Comparison of ENCODE assay signal across 17 cellular contexts in the genomic region with DNA sequence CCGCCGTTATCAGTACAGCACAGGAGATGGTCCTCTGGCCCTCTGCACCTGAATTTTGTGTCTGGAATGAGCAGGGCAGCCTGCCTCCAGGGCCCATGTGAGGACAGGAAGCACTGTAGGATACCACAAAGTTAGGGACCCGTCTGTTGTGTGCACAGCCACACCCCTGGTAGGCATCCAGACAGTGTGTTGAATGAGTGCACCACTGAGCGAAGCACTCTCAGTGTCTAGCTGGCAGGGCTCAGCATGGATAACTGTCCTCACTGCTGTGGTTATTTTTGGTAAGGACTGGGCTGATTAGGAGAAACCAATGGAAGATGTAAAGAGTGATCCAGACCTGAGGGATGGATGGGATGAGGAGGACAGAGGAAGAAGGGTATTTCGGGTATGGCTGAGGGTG.
"Had no signal": no experiment of that assay in that cellular context is flagged by ENCODE, and none has a peak within 500 bp of the region (broad histone marks: within the 10 kb centered on the region; RNA-seq: fewer than 3 reads in every experiment).

No MANE protein-coding gene starts in this region.

- FAIRE-seq: endometrium had no signal

- H3K4me1 Mint-ChIP-seq: immature natural killer cell had no signal

- H3K27ac Mint-ChIP-seq: activated naive CD8-positive, alpha-beta T cell treated with anti-CD3 and anti-CD28 coated beads, Interleukin-2, amount 10 ng/mL, durations not matched to agents 7 days and 5 days; immature natural killer cell; memory B cell; nephron progenitor cell had no signal

- H3K27ac ChIP-seq: breast epithelium, dorsolateral prefrontal cortex, psoas muscle, tibial artery had no signal

- H3K9me3 ChIP-seq: breast epithelium, psoas muscle, tibial artery had no signal

- H3K36me3 Mint-ChIP-seq: activated naive CD8-positive, alpha-beta T cell treated with anti-CD3 and anti-CD28 coated beads, Interleukin-2, amount 10 ng/mL, durations not matched to agents 7 days and 5 days; immature natural killer cell; memory B cell had no signal

- ATAC-seq: activated CD4-positive, CD25-positive, alpha-beta regulatory T cell treated with anti-CD3 and anti-CD28 coated beads, Interleukin-2, amount 50 U/mL, for 24 hours; esophagus mucosa; psoas muscle; SK-N-SH treated with all-trans-retinoic acid at 6 μM for 48 hours had no signal

- H3K4me3 ChIP-seq: breast epithelium, dorsolateral prefrontal cortex, psoas muscle, tibial artery had no signal

- H3K4me1 ChIP-seq: breast epithelium, psoas muscle, tibial artery had no signal

- H3K9me3 Mint-ChIP-seq: activated naive CD8-positive, alpha-beta T cell treated with anti-CD3 and anti-CD28 coated beads, Interleukin-2, amount 10 ng/mL, durations not matched to agents 7 days and 5 days; immature natural killer cell; memory B cell; nephron progenitor cell had no signal

- DNase-seq: activated CD8-positive, alpha-beta memory T cell treated with anti-CD3 and anti-CD28 coated beads for 24 hours; activated effector memory CD4-positive, alpha-beta T cell treated with Interleukin-2 at 50 U/mL for 16 hours; activated naive CD8-positive, alpha-beta T cell treated with anti-CD3 and anti-CD28 coated beads, Interleukin-2, amount 10 ng/mL, durations not matched to agents 7 days and 5 days; aorta; dorsolateral prefrontal cortex; immature natural killer cell; nephron progenitor cell; psoas muscle; stimulated activated CD4-positive, alpha-beta T cell treated with anti-CD3 and anti-CD28 coated beads, Interleukin-2, amount 100 ng/mL, for 48 hours; stimulated activated CD8-positive, alpha-beta memory T cell treated with anti-CD3 and anti-CD28 coated beads, Interleukin-4, amount 100 ng/mL, for 48 hours; tibial artery had no signal

- H3K36me3 ChIP-seq: breast epithelium, tibial artery had no signal

- H3K27me3 ChIP-seq: breast epithelium, tibial artery had no signal

- H3K4me3 Mint-ChIP-seq: activated naive CD8-positive, alpha-beta T cell treated with anti-CD3 and anti-CD28 coated beads, Interleukin-2, amount 10 ng/mL, durations not matched to agents 7 days and 5 days; immature natural killer cell; memory B cell; nephron progenitor cell had no signal
